18 cellular contexts compared by ENCODE assay signal in the genomic region with DNA sequence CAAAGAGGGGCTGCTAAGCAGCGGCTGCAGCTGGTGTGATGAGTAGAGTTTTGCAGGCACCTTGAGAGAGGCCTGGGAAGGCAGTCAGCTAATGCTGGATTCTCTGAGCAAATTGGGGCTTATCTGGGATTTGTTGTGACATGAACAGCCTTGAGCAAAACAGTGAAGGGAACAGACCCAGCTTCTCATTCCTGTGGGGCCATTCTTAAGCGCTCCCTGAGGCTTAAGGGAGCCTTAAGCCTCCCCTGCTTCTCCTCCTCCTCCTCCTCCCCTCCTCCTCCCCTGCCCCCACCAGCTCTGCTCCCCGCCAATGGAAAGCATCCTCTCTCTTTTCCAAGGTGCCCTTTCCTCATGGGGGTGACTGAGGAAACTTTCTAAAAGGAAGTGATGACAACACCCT. TPM values are rescaled to one million over a fixed set of nuclear protein-coding genes. Genes with fewer than 3 reads are reported as not detected.
A peak's percentile ranks its signal among the peaks of the same experiment; 100 is the strongest.
DNase-seq lines count a peak whose midpoint lies in the region; ATAC-seq, FAIRE-seq and TF ChIP-seq lines count a peak whose summit lies in the region.
"Had no signal": no experiment of that assay in that cellular context is flagged by ENCODE, and none has a peak within 500 bp of the region (broad histone marks: within the 10 kb centered on the region; RNA-seq: fewer than 3 reads in every experiment).

No MANE protein-coding gene starts in this region.

- H3K4me1 ChIP-seq in mammary epithelial cell (ENCODE audit: insufficient read depth, low read length) (peaks cover 25% of the 10 kb centered on the region), hepatocyte (ENCODE audit: insufficient read depth) (peaks cover 17% of the 10 kb centered on the region), smooth muscle cell (ENCODE audit: low read depth) (peaks cover 17% of the 10 kb centered on the region), thyroid gland (peaks cover 5 to 11% of the 10 kb centered on the region in 2 donors)
- H3K4me1 ChIP-seq: HAP-1 had no signal

- BruUV-seq in mammary epithelial cell (replicated peaks; lab: Mats Ljungman, UMichigan) (no TSS peak), MCF 10A (replicated peaks; lab: Mats Ljungman, UMichigan) (no TSS peak)

- H3K9me2 ChIP-seq in hepatocyte (replicated peaks; ENCODE audit: insufficient read depth), result no peaks in the 10 kb centered on the region

- TF ChIP-seq CTCF in mammary epithelial cell (conservative IDR thresholded peaks at IDR 0.05 in 1 of 2, IDR thresholded peaks at IDR 0.05 in 1 of 2; ENCODE audit: extremely low read depth in 1 of 2, insufficient read depth in 1 of 2, low read depth in 1 of 2, low read length in 2 of 2) (no peak), MCF 10A (IDR thresholded peaks at IDR 0.05; ENCODE audit: unreplicated experiment) (no peak), bronchial epithelial cell (IDR thresholded peaks at IDR 0.05; ENCODE audit: insufficient read depth, low read length, severe bottlenecking) (no peak), hepatocyte (IDR thresholded peaks at IDR 0.05; ENCODE audit: poor library complexity) (no peak), smooth muscle cell (IDR thresholded peaks at IDR 0.05; ENCODE audit: borderline replicate concordance, insufficient read depth, poor library complexity, severe bottlenecking) (no peak), thyroid gland (IDR thresholded peaks at IDR 0.05) (no peak)

- no peak for FAIRE-seq in bronchial epithelial cell (lab: Jason Lieb, UNC)
- FAIRE-seq: RCC 7860 had no signal

- H3K4me2 ChIP-seq in mammary epithelial cell (ENCODE audit: insufficient read depth, low read depth, low read length) (no peak overlapping the region), hepatocyte (no peak overlapping the region), smooth muscle cell (peak overlapping the region; percentile 70)

- intact Hi-C loops in mammary epithelial cell (cut with micrococcal nuclease) (loop anchor here (2.0 kb wide), 1 partner anchor 39 kb away; no protein-coding TSS in a partner anchor), MCF 10A (cut with micrococcal nuclease) (no loop called here), thyroid gland (cut with DNase I) (loop anchor here (10.0 kb wide), 1 partner anchor 57 kb away; no protein-coding TSS in a partner anchor)

- H3F3A ChIP-seq in smooth muscle cell (ENCODE audit: low read depth), result peaks cover 32% of the 10 kb centered on the region

- no peak for ATAC-seq in GM21423 (IDR thresholded peaks at IDR 0.05; ENCODE audit: unreplicated experiment)

- H3K9me3 ChIP-seq in mammary epithelial cell (replicated peaks; ENCODE audit: insufficient read depth, low read length) (no peaks in the 10 kb centered on the region), hepatocyte (ENCODE audit: low read depth) (no peaks in the 10 kb centered on the region), smooth muscle cell (replicated peaks; ENCODE audit: low read depth) (no peaks in the 10 kb centered on the region), thyroid gland (no peaks in the 10 kb centered on the region)
- H3K9me3 ChIP-seq: HAP-1 had no signal

- POLR2A ChIA-PET in MCF 10A (lab: Yijun Ruan, JAX), result interaction anchor here (0.6 to 0.9 kb wide), 2 partner anchors 39 to 181 kb away, joined by 3 read pairs; no protein-coding TSS in a partner anchor

- in situ Hi-C loops in mammary epithelial cell (cut with MboI; ENCODE audit: low sequenced_read_pairs in 2 of 2), result loop anchor here in 1 of 2 donors (10.0 kb wide), 1 partner anchor 57 kb away; no protein-coding TSS in a partner anchor

- H3K4me1 Mint-ChIP-seq in MCF 10A (ENCODE audit: insufficient read depth, unreplicated experiment), result peaks cover 2% of the 10 kb centered on the region

- H3K79me2 ChIP-seq in mammary epithelial cell (ENCODE audit: insufficient read depth, low read length), result no peaks in the 10 kb centered on the region
- H3K79me2 ChIP-seq in hepatocyte, result no peaks in the 10 kb centered on the region
- H3K79me2 ChIP-seq in smooth muscle cell (ENCODE audit: low read depth), result no peaks in the 10 kb centered on the region

- no peak for TF ChIP-seq POLR2A in thyroid gland (IDR thresholded peaks at IDR 0.05)

- H2AFZ ChIP-seq in mammary epithelial cell (ENCODE audit: low read depth, low read length), result peak overlapping the region; percentile 50
- no peak overlapping the region for H2AFZ ChIP-seq in hepatocyte
- H2AFZ ChIP-seq in smooth muscle cell (ENCODE audit: low read depth), result no peak overlapping the region

- H3K27me3 ChIP-seq in mammary epithelial cell (ENCODE audit: insufficient read depth, low read length) (no peaks in the 10 kb centered on the region), bronchial epithelial cell (ENCODE audit: control insufficient read depth, insufficient read depth, low read length) (no peaks in the 10 kb centered on the region), hepatocyte (no peaks in the 10 kb centered on the region), smooth muscle cell (ENCODE audit: low read depth) (no peaks in the 10 kb centered on the region), thyroid gland (no peaks in the 10 kb centered on the region)

- H3K4me3 ChIP-seq in mammary epithelial cell (replicated peaks in 1 of 3; ENCODE audit: insufficient read depth in 1 of 3, low read depth in 2 of 3, low read length in 3 of 3) (no peak overlapping the region), bronchial epithelial cell (ENCODE audit: low read depth, low read length) (no peak overlapping the region), hepatocyte (no peak overlapping the region), smooth muscle cell (no peak overlapping the region), thyroid gland (replicated peaks in 1 of 3) (no peak overlapping the region)
- H3K4me3 ChIP-seq: HAP-1 had no signal

- peak; percentile 65 for DNase-seq in mammary epithelial cell
- DNase-seq in MCF 10A (ENCODE audit: unreplicated experiment), result no peak
- DNase-seq in bronchial epithelial cell (ENCODE audit: low read depth), result peak; percentile 80
- DNase-seq in hepatocyte (ENCODE audit: low spot score), result no peak
- DNase-seq in smooth muscle cell (lab: John Stamatoyannopoulos, UW; ENCODE audit: unreplicated experiment), result no peak
- DNase-seq in thyroid gland, result no peak
- no peak for DNase-seq in substantia nigra (lab: John Stamatoyannopoulos, UW)
- DNase-seq: CD8-positive, alpha-beta memory T cell; MM.1S; NCI-H1105; NCI-H187 treated with DMSO at 0.1 percent for 48 hours; NCI-H446 treated with DMSO at 0.1 percent for 48 hours; NCI-H748 treated with DMSO at 0.1 percent for 48 hours had no signal

- H3K27me3 Mint-ChIP-seq in MCF 10A (ENCODE audit: insufficient read depth, unreplicated experiment), result peaks cover 31% of the 10 kb centered on the region

- WGBS in mammary epithelial cell (ENCODE audit: low coverage, missing lambda C conversion rate), result 0% methylated on average over 1 of the region's 3 CpGs
- 52% methylated on average over 2 of the region's 3 CpGs for WGBS in hepatocyte (ENCODE audit: low lambda C conversion rate, missing lambda C conversion rate)
- WGBS in smooth muscle cell (ENCODE audit: low lambda C conversion rate), result 0% methylated on average over 2 of the region's 3 CpGs
- WGBS in thyroid gland, 2 donors, result 82 to 89% methylated on average over 3 of the region's 3 CpGs

- no peak overlapping the region for H3K9ac ChIP-seq in mammary epithelial cell (ENCODE audit: insufficient read depth, low read length)
- no peak overlapping the region for H3K9ac ChIP-seq in smooth muscle cell (ENCODE audit: low read depth)

- H3K36me3 Mint-ChIP-seq in MCF 10A (ENCODE audit: insufficient read depth, unreplicated experiment), result peaks cover 13% of the 10 kb centered on the region

- H3K36me3 ChIP-seq in mammary epithelial cell (ENCODE audit: insufficient read depth, low read length) (no peaks in the 10 kb centered on the region), bronchial epithelial cell (ENCODE audit: control insufficient read depth, insufficient read depth, low read length) (peaks cover 2% of the 10 kb centered on the region), hepatocyte (replicated peaks; ENCODE audit: insufficient read depth, low read depth) (no peaks in the 10 kb centered on the region), smooth muscle cell (ENCODE audit: low read depth) (no peaks in the 10 kb centered on the region), thyroid gland (no peaks in the 10 kb centered on the region)

- H3K27ac Mint-ChIP-seq in MCF 10A (ENCODE audit: low read depth, unreplicated experiment), result no peak overlapping the region
- H3K27ac Mint-ChIP-seq: CD8-positive, alpha-beta memory T cell had no signal

- H3K27ac ChIP-seq in mammary epithelial cell (ENCODE audit: insufficient read depth, low read depth, low read length) (no peak overlapping the region), hepatocyte (peak overlapping the region; percentile 42), smooth muscle cell (ENCODE audit: low read depth) (peak overlapping the region; percentile 30), thyroid gland (no peak overlapping the region), substantia nigra (ENCODE audit: low read depth, low read length, poor library complexity, severe bottlenecking) (no peak overlapping the region)
- H3K27ac ChIP-seq: 22Rv1 had no signal

- no peak overlapping the region for H3K4me3 Mint-ChIP-seq in MCF 10A (ENCODE audit: unreplicated experiment)
- H3K4me3 Mint-ChIP-seq: CD8-positive, alpha-beta memory T cell had no signal

- H3K9me3 Mint-ChIP-seq in MCF 10A (ENCODE audit: unreplicated experiment), result no peaks in the 10 kb centered on the region

- no peaks in the 10 kb centered on the region for H4K20me1 ChIP-seq in mammary epithelial cell (ENCODE audit: insufficient read depth, low read length)
- no peaks in the 10 kb centered on the region for H4K20me1 ChIP-seq in hepatocyte (ENCODE audit: insufficient read depth, poor library complexity, severe bottlenecking)
- H4K20me1 ChIP-seq in smooth muscle cell (ENCODE audit: low read depth), result no peaks in the 10 kb centered on the region

- CTCF ChIA-PET in mammary epithelial cell (lab: Charles Lee; ENCODE audit: low non-redundant PET), result no interaction called here
- CTCF ChIA-PET in MCF 10A (lab: Yijun Ruan, JAX), result interaction anchor here (0.6 to 3.9 kb wide), 8 partner anchors 13 to 196 kb away, joined by 3 to 36 read pairs (median 3); no protein-coding TSS in a partner anchor

- dilution Hi-C loops in mammary epithelial cell (cut with HindIII; ENCODE audit: low sequenced_read_pairs), result no loop called here

RNA-seq across cellular contexts. Expression of gene HMGCS2, which starts 21.3 kb away (rescaled TPM):
- not detected for total RNA-seq in mammary epithelial cell
- polyA plus RNA-seq in mammary epithelial cell, result not detected
- polyA minus RNA-seq in mammary epithelial cell, result not detected
- not detected in 2 replicates for total RNA-seq in MCF 10A (2022)
- 0.26 and 0.38 TPM in 2 replicates for total RNA-seq in bronchial epithelial cell
- 188 and 207 TPM in 2 replicates for total RNA-seq in hepatocyte
- polyA plus RNA-seq in hepatocyte, result 119 and 167 TPM in 2 replicates
- total RNA-seq in smooth muscle cell, result not detected in 2 replicates
- 0.08 TPM in 1 of 2 replicates, not detected in the other for polyA plus RNA-seq in smooth muscle cell
- total RNA-seq in thyroid gland, result 1 to 10 TPM in 2 of 4 donors, not detected in 2; 6.4 to 8.1 TPM
- total RNA-seq: CD8-positive, alpha-beta memory T cell had no signal
- polyA plus RNA-seq: BJ; CD8-positive, alpha-beta memory T cell had no signal

RNA-seq across cellular contexts. Expression of gene PHGDH, which starts 35.7 kb away (rescaled TPM):
- total RNA-seq in mammary epithelial cell, result 100 to 1,000 TPM; 171 to 211 TPM
- 65.8 TPM for polyA plus RNA-seq in mammary epithelial cell
- polyA minus RNA-seq in mammary epithelial cell, result 152 TPM
- total RNA-seq in MCF 10A (2022), result 165 and 198 TPM in 2 replicates
- 168 and 207 TPM in 2 replicates for total RNA-seq in bronchial epithelial cell
- 138 and 181 TPM in 2 replicates for total RNA-seq in hepatocyte
- polyA plus RNA-seq in hepatocyte, result 144 and 167 TPM in 2 replicates
- 66.1 and 93.2 TPM in 2 replicates for total RNA-seq in smooth muscle cell
- polyA plus RNA-seq in smooth muscle cell, result 134 and 141 TPM in 2 replicates
- 100 to 1,000 TPM in 2 of 4 donors, 10 to 100 TPM in 2; 36.0 to 308 (median 102) TPM for total RNA-seq in thyroid gland

Comparison
In these comparisons a context has a peak if more than half of its experiments do, and no peak if none do; other contexts are left out.
1. DNase-seq: peak in mammary epithelial cell (single experiment) and bronchial epithelial cell (single experiment); none in MCF 10A (single experiment), hepatocyte (single experiment), smooth muscle cell (single experiment), thyroid gland (0 of 2) and substantia nigra (0 of 49).
2. H3K27ac ChIP-seq: peak in hepatocyte (single experiment) and smooth muscle cell (single experiment); none in mammary epithelial cell (single experiment), thyroid gland (0 of 3) and substantia nigra (single experiment).
3. RNA of gene HMGCS2, which starts 21.3 kb away (total RNA-seq): 188 to 207 TPM in hepatocyte; 6.4 to 8.1 TPM in thyroid gland, 0.26 to 0.38 TPM in bronchial epithelial cell, not detected in mammary epithelial cell, not detected in MCF 10A and not detected in smooth muscle cell; every median in the first group is over 10 times any median in the second.